ENCODE assay signal across 13 cellular contexts in genomic region chr2:190507135-190507534, GRCh38. TPM values are rescaled to one million over a fixed set of nuclear protein-coding genes. Genes with fewer than 3 reads are reported as not detected.
DNase-seq lines count a peak whose midpoint lies in the region; ATAC-seq and TF ChIP-seq lines count a peak whose summit lies in the region.
"Had no signal": no experiment of that assay in that cellular context is flagged by ENCODE, and none has a peak within 500 bp of the region (broad histone marks: within the 10 kb centered on the region; RNA-seq: fewer than 3 reads in every experiment).

No MANE protein-coding gene starts in this region.

- no peaks in the 10 kb centered on the region for H3K27me3 Mint-ChIP-seq in activated CD8-positive, alpha-beta T cell treated with anti-CD3 and anti-CD28 coated beads for 36 hours
- H3K27me3 Mint-ChIP-seq in natural killer cell (ENCODE audit: low read depth in 2 of 2) = no peaks in the 10 kb centered on the region
- H3K27me3 Mint-ChIP-seq: activated naive CD4-positive, alpha-beta T cell treated with anti-CD3 and anti-CD28 coated beads, Interleukin-2, amount 50 U/mL, for 24 hours had no signal

- CTCF ChIA-PET in activated CD8-positive, alpha-beta T cell treated with anti-CD3 and anti-CD28 coated beads for 36 hours (lab: Charles Lee) = interaction anchor here (1.0 kb wide), 1 partner anchor 124 kb away, joined by 4 read pairs; no protein-coding TSS in a partner anchor

- no peak overlapping the region for H3K4me3 Mint-ChIP-seq in activated CD8-positive, alpha-beta T cell treated with anti-CD3 and anti-CD28 coated beads for 36 hours
- no peak overlapping the region for H3K4me3 Mint-ChIP-seq in natural killer cell
- H3K4me3 Mint-ChIP-seq: activated naive CD4-positive, alpha-beta T cell treated with anti-CD3 and anti-CD28 coated beads, Interleukin-2, amount 50 U/mL, for 24 hours; H9 had no signal

- POLR2A ChIA-PET in activated CD8-positive, alpha-beta T cell treated with anti-CD3 and anti-CD28 coated beads for 36 hours (lab: Charles Lee) = no interaction called here

- no peaks in the 10 kb centered on the region for H3K27me3 ChIP-seq in SJCRH30

- H3K4me1 Mint-ChIP-seq in activated CD8-positive, alpha-beta T cell treated with anti-CD3 and anti-CD28 coated beads for 36 hours (ENCODE audit: low read depth) = peaks cover 5% of the 10 kb centered on the region
- peaks cover 9 to 15% of the 10 kb centered on the region in 2 donors for H3K4me1 Mint-ChIP-seq in natural killer cell

- H3K9me3 Mint-ChIP-seq in activated CD8-positive, alpha-beta T cell treated with anti-CD3 and anti-CD28 coated beads for 36 hours = no peaks in the 10 kb centered on the region
- H3K9me3 Mint-ChIP-seq in natural killer cell = no peaks in the 10 kb centered on the region
- H3K9me3 Mint-ChIP-seq: activated naive CD4-positive, alpha-beta T cell treated with anti-CD3 and anti-CD28 coated beads, Interleukin-2, amount 50 U/mL, for 24 hours; H9 had no signal

- H3K4me1 ChIP-seq in SJCRH30 = no peaks in the 10 kb centered on the region

- H3K36me3 ChIP-seq in SJCRH30 = no peaks in the 10 kb centered on the region

- DNase-seq in DMS153 treated with DMSO at 0.1 percent for 48 hours (lab: John Stamatoyannopoulos, UW; ENCODE audit: unreplicated experiment) (peak; percentile 66), NCI-H146 (lab: John Stamatoyannopoulos, UW) (peak; percentile 70), natural killer cell (no peak), SJCRH30 (no peak)
- DNase-seq in activated CD8-positive, alpha-beta T cell treated with anti-CD3 and anti-CD28 coated beads for 36 hours = no peak
- DNase-seq: activated CD4-positive, alpha-beta T cell treated with anti-CD3 and anti-CD28 coated beads, Interleukin-2, amount 50 U/mL, for 1 hour; foreskin fibroblast; H9; kidney; nucleus accumbens had no signal

- H3K27ac ChIP-seq in SJCRH30 = no peak overlapping the region

- peak overlapping the region; percentile 39 for H3K27ac Mint-ChIP-seq in activated CD8-positive, alpha-beta T cell treated with anti-CD3 and anti-CD28 coated beads for 36 hours
- H3K27ac Mint-ChIP-seq in natural killer cell = peak overlapping the region; percentile 17 to 81
- H3K27ac Mint-ChIP-seq: H9 had no signal

- H3K9me3 ChIP-seq in SJCRH30 (replicated peaks) = no peaks in the 10 kb centered on the region

- H3K36me3 Mint-ChIP-seq in activated CD8-positive, alpha-beta T cell treated with anti-CD3 and anti-CD28 coated beads for 36 hours (ENCODE audit: low read depth) = peaks cover 34% of the 10 kb centered on the region
- H3K36me3 Mint-ChIP-seq in natural killer cell = peaks cover 16% of the 10 kb centered on the region

- intact Hi-C loops in activated CD8-positive, alpha-beta T cell treated with anti-CD3 and anti-CD28 coated beads for 36 hours (cut with micrococcal nuclease) = no loop called here
- intact Hi-C loops in natural killer cell (cut with micrococcal nuclease) = no loop called here

- no peak for ATAC-seq in activated CD8-positive, alpha-beta T cell treated with anti-CD3 and anti-CD28 coated beads for 36 hours
- no peak for ATAC-seq in natural killer cell
- ATAC-seq in HG03045 (IDR thresholded peaks at IDR 0.05; ENCODE audit: unreplicated experiment) = no peak
- ATAC-seq in HG02623 (IDR thresholded peaks at IDR 0.05; ENCODE audit: unreplicated experiment) = no peak

- no peak overlapping the region for H3K4me3 ChIP-seq in SJCRH30

- TF ChIP-seq CTCF in activated CD8-positive, alpha-beta T cell treated with anti-CD3 and anti-CD28 coated beads for 36 hours (IDR thresholded peaks at IDR 0.05) = no peak
- TF ChIP-seq CTCF in natural killer cell (IDR thresholded peaks at IDR 0.05) = no peak

RNA-seq across cellular contexts. Expression of gene NEMP2, which starts 27.4 kb away (rescaled TPM):
- 10 to 100 TPM; 17.2 to 19.5 TPM for total RNA-seq in activated CD8-positive, alpha-beta T cell treated with anti-CD3 and anti-CD28 coated beads for 36 hours
- 10 to 100 TPM; 17.2 to 21.0 (median 18.3) TPM for total RNA-seq in natural killer cell
- total RNA-seq in SJCRH30 (2014; rRNA removed; shearing (Covaris generic)) = 19.3 and 20.9 TPM in 2 replicates

Comparison
In these comparisons a context has a peak if more than half of its experiments do, and no peak if none do; other contexts are left out.
1. DNase-seq: peak in DMS153 treated with DMSO at 0.1 percent for 48 hours (single experiment) and NCI-H146 (single experiment); none in activated CD8-positive, alpha-beta T cell treated with anti-CD3 and anti-CD28 coated beads for 36 hours (single experiment), natural killer cell (single experiment) and SJCRH30 (0 of 2).